Comparison of ENCODE assay signal across 1 cellular context in the genomic region with DNA sequence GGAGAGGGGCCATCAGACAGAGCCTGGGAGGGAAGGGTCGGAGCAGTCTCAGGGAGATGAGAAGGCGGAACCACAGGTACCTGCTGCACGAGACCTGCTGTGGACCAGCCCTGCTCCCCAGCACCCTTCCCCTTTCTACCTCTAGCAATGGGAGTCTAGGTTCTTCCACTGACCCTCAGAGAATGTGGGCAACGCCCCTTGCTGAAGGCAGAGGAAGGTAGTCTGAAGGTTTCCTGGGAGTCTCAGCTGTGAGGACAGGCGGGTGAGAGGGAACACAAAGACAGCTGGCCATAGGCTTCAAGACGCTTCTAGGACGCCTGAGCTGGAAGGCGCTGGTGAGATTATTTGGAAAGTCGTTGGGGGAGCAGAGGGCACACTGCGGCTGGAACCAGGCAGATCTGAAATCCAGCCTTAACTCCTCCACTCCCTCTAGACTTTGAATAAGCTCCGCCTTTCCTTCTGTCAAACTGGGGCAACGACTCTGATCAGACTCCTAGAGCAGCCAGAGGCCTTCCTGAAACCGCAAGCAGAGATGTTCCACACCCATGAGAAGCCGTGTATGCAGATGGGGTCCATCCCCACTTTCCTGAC.
TF ChIP-seq lines count a peak whose summit lies in the region.

No MANE protein-coding gene starts in this region.

TF ChIP-seq in HepG2, 621 proteins besides CTCF, POLR2A, EP300 and RAD21:
- TF ChIP-seq, protein P1, sequence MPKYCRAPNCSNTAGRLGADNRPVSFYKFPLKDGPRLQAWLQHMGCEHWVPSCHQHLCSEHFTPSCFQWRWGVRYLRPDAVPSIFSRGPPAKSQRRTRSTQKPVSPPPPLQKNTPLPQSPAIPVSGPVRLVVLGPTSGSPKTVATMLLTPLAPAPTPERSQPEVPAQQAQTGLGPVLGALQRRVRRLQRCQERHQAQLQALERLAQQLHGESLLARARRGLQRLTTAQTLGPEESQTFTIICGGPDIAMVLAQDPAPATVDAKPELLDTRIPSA (CRISPR knock-in tag; IDR thresholded peaks at IDR 0.05; ENCODE audit: borderline replicate concordance), result no peak
- TF ChIP-seq REL (CRISPR knock-in tag; conservative IDR thresholded peaks at IDR 0.05) (no peak), MXD4 (CRISPR knock-in tag; IDR thresholded peaks at IDR 0.05) (no peak), ZNF138 (CRISPR knock-in tag; IDR thresholded peaks at IDR 0.05; ENCODE audit: low read depth) (no peak)
- TF ChIP-seq, protein P2, sequence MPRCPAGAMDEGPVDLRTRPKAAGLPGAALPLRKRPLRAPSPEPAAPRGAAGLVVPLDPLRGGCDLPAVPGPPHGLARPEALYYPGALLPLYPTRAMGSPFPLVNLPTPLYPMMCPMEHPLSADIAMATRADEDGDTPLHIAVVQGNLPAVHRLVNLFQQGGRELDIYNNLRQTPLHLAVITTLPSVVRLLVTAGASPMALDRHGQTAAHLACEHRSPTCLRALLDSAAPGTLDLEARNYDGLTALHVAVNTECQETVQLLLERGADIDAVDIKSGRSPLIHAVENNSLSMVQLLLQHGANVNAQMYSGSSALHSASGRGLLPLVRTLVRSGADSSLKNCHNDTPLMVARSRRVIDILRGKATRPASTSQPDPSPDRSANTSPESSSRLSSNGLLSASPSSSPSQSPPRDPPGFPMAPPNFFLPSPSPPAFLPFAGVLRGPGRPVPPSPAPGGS (CRISPR knock-in tag; IDR thresholded peaks at IDR 0.05), result no peak
- TF ChIP-seq, protein P3, sequence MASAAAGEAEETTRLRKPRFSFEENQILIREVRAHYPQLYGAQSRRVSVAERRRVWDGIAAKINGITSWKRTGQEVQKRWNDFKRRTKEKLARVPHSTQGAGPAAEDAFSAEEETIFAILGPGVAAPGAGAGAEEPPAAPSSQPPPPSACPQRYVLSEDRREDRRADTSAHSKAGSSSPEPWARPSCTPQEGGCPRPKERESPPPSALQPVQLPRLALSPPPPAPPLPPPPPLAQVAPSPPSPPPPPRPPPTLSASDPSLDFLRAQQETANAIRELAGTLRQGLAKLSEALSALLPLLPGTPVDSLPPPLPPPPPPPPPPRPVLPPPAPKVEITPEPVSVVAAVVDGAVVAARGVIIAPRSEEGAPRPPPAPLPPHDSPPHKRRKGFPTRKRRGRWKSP (CRISPR knock-in tag; IDR thresholded peaks at IDR 0.05), result no peak
- TF ChIP-seq, protein P4, sequence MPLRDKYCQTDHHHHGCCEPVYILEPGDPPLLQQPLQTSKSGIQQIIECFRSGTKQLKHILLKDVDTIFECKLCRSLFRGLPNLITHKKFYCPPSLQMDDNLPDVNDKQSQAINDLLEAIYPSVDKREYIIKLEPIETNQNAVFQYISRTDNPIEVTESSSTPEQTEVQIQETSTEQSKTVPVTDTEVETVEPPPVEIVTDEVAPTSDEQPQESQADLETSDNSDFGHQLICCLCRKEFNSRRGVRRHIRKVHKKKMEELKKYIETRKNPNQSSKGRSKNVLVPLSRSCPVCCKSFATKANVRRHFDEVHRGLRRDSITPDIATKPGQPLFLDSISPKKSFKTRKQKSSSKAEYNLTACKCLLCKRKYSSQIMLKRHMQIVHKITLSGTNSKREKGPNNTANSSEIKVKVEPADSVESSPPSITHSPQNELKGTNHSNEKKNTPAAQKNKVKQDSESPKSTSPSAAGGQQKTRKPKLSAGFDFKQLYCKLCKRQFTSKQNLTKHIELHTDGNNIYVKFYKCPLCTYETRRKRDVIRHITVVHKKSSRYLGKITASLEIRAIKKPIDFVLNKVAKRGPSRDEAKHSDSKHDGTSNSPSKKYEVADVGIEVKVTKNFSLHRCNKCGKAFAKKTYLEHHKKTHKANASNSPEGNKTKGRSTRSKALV (CRISPR knock-in tag; IDR thresholded peaks at IDR 0.05), result no peak
- TF ChIP-seq, protein P5, sequence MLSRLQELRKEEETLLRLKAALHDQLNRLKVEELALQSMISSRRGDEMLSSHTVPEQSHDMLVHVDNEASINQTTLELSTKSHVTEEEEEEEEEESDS (CRISPR knock-in tag; IDR thresholded peaks at IDR 0.05; ENCODE audit: borderline replicate concordance), result no peak
- TF ChIP-seq, protein P6, sequence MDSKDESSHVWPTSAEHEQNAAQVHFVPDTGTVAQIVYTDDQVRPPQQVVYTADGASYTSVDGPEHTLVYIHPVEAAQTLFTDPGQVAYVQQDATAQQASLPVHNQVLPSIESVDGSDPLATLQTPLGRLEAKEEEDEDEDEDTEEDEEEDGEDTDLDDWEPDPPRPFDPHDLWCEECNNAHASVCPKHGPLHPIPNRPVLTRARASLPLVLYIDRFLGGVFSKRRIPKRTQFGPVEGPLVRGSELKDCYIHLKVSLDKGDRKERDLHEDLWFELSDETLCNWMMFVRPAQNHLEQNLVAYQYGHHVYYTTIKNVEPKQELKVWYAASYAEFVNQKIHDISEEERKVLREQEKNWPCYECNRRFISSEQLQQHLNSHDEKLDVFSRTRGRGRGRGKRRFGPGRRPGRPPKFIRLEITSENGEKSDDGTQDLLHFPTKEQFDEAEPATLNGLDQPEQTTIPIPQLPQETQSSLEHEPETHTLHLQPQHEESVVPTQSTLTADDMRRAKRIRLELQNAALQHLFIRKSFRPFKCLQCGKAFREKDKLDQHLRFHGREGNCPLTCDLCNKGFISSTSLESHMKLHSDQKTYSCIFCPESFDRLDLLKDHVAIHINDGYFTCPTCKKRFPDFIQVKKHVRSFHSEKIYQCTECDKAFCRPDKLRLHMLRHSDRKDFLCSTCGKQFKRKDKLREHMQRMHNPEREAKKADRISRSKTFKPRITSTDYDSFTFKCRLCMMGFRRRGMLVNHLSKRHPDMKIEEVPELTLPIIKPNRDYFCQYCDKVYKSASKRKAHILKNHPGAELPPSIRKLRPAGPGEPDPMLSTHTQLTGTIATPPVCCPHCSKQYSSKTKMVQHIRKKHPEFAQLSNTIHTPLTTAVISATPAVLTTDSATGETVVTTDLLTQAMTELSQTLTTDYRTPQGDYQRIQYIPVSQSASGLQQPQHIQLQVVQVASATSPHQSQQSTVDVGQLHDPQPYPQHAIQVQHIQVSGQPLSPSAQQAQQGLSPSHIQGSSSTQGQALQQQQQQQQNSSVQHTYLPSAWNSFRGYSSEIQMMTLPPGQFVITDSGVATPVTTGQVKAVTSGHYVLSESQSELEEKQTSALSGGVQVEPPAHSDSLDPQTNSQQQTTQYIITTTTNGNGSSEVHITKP (CRISPR knock-in tag; IDR thresholded peaks at IDR 0.05; ENCODE audit: low read depth), result no peak
